Comparison of ENCODE assay signal across 23 cellular contexts in the genomic region with DNA sequence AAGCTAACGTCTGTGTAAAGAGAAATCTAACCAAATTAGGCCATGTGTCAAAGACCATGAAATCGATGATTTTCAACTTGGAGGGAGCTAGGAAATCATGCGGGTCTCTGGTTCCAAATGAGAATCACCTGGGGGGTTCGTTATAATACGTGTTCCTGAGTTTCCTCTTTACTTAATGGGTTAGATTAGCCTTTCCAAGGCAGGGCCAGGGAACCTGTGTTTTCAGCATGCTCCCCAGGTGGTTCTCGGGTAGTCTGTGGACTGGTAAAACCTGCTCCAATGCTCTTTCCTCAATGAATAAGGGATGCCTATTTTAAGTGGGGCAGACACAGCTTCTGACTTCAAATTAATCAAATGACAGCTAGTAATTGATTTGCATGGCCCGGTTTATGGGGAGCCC. TPM values are rescaled to one million over a fixed set of nuclear protein-coding genes. Genes with fewer than 3 reads are reported as not detected.
DNase-seq lines count a peak whose midpoint lies in the region; ATAC-seq, FAIRE-seq and TF ChIP-seq lines count a peak whose summit lies in the region.
"Had no signal": no experiment of that assay in that cellular context is flagged by ENCODE, and none has a peak within 500 bp of the region (broad histone marks: within the 10 kb centered on the region; RNA-seq: fewer than 3 reads in every experiment).

No MANE protein-coding gene starts in this region.

- WGBS in psoas muscle, 3 donors: 48 to 55% (median 54%) methylated on average over 7 of the region's 7 CpGs

- intact Hi-C loops in activated CD4-positive, alpha-beta T cell treated with anti-CD3 and anti-CD28 coated beads, Interleukin-2, amount 10 ng/mL, durations not matched to agents 24 days and 14 days (cut with micrococcal nuclease): loop anchor here (5.0 kb wide), 1 partner anchor 137 kb away; no protein-coding TSS in a partner anchor
- intact Hi-C loops in psoas muscle (cut with DNase I): no loop called here

- no peaks in the 10 kb centered on the region for H3K36me3 Mint-ChIP-seq in activated CD4-positive, alpha-beta T cell treated with anti-CD3 and anti-CD28 coated beads, Interleukin-2, amount 10 ng/mL, durations not matched to agents 24 days and 14 days (ENCODE audit: low read depth)
- H3K36me3 Mint-ChIP-seq: CD4-positive, CD25-positive, alpha-beta regulatory T cell had no signal

- peak overlapping the region; percentile 64 for H3K4me2 ChIP-seq in SU-DHL-6 (ENCODE audit: low read depth, low read length, poor library complexity, severe bottlenecking)

- peak overlapping the region; percentile 86 for H2AFZ ChIP-seq in SU-DHL-6 (ENCODE audit: low read depth, low read length, severe bottlenecking)

- peaks cover 9% of the 10 kb centered on the region for H3K4me1 Mint-ChIP-seq in activated CD4-positive, alpha-beta T cell treated with anti-CD3 and anti-CD28 coated beads, Interleukin-2, amount 10 ng/mL, durations not matched to agents 24 days and 14 days

- no peaks in the 10 kb centered on the region for H3F3A ChIP-seq in SU-DHL-6 (ENCODE audit: insufficient read depth)

- TF ChIP-seq CTCF in SU-DHL-6 (IDR thresholded peaks at IDR 0.05; ENCODE audit: insufficient read depth, low read length, poor library complexity, severe bottlenecking) (no peak), psoas muscle (IDR thresholded peaks at IDR 0.05) (no peak)

- ATAC-seq in psoas muscle: no peak
- no peak for ATAC-seq in HG03135 (IDR thresholded peaks at IDR 0.05; ENCODE audit: unreplicated experiment)
- ATAC-seq: PC-3 had no signal

- peak; percentile 50 for DNase-seq in activated CD4-positive, alpha-beta T cell treated with anti-CD3 and anti-CD28 coated beads, Interleukin-2, amount 10 ng/mL, durations not matched to agents 24 days and 14 days
- DNase-seq in activated CD4-positive, alpha-beta T cell treated with anti-CD3 and anti-CD28 coated beads for 1 hour: no peak
- DNase-seq in psoas muscle: no peak
- DNase-seq in NCI-H1105 treated with DMSO at 0.1 percent for 48 hours (lab: John Stamatoyannopoulos, UW): no peak
- DNase-seq in frontal cortex (ENCODE audit: low spot score in 2 of 2): no peak
- DNase-seq: AML-193; CD4-positive, CD25-positive, alpha-beta regulatory T cell; DMS153; GDM1; H7; KBM-7; NCI-H1417 treated with DMSO at 0.1 percent for 48 hours; NCI-H187 treated with DMSO at 0.1 percent for 48 hours; NCI-H226; NCI-H524; NCI-H82; PC-3; RPMI8226; SIG-M5 had no signal

- no peak overlapping the region for H3K27ac ChIP-seq in SU-DHL-6 (ENCODE audit: low read depth, low read length)
- no peak overlapping the region for H3K27ac ChIP-seq in psoas muscle
- H3K27ac ChIP-seq: 22Rv1 had no signal

- H3K9me2 ChIP-seq in SU-DHL-6 (replicated peaks; ENCODE audit: insufficient read depth, low read length): no peaks in the 10 kb centered on the region

- no peaks in the 10 kb centered on the region for H3K9me3 ChIP-seq in SU-DHL-6 (ENCODE audit: insufficient read depth, low read length)
- no peaks in the 10 kb centered on the region for H3K9me3 ChIP-seq in iPS-15b (ENCODE audit: control insufficient read depth, insufficient read depth, low read length)
- H3K9me3 ChIP-seq in psoas muscle: no peaks in the 10 kb centered on the region

- H3K4me1 ChIP-seq in iPS-15b (ENCODE audit: control insufficient read depth, insufficient read depth, low read length) (peaks cover 10% of the 10 kb centered on the region), psoas muscle (no peaks in the 10 kb centered on the region)

- H4K20me1 ChIP-seq in SU-DHL-6 (ENCODE audit: low read depth, low read length): no peaks in the 10 kb centered on the region

- no peaks in the 10 kb centered on the region for H3K27me3 ChIP-seq in SU-DHL-6 (ENCODE audit: low read length)
- no peaks in the 10 kb centered on the region for H3K27me3 ChIP-seq in iPS-15b (ENCODE audit: control insufficient read depth, insufficient read depth, low read length)
- H3K27me3 ChIP-seq in psoas muscle (ENCODE audit: insufficient read depth in 3 of 3, low read length in 2 of 3): peaks cover 0 to 22% (median 4%) of the 10 kb centered on the region in 3 donors

- H3K9ac ChIP-seq in SU-DHL-6 (ENCODE audit: low read length) (no peak overlapping the region), iPS-15b (ENCODE audit: low read depth, low read length) (no peak overlapping the region)

- H3K9me3 Mint-ChIP-seq in activated CD4-positive, alpha-beta T cell treated with anti-CD3 and anti-CD28 coated beads, Interleukin-2, amount 10 ng/mL, durations not matched to agents 24 days and 14 days: no peaks in the 10 kb centered on the region
- H3K9me3 Mint-ChIP-seq: CD4-positive, CD25-positive, alpha-beta regulatory T cell had no signal

- H3K27ac Mint-ChIP-seq in activated CD4-positive, alpha-beta T cell treated with anti-CD3 and anti-CD28 coated beads, Interleukin-2, amount 10 ng/mL, durations not matched to agents 24 days and 14 days: no peak overlapping the region

- H3K4me3 Mint-ChIP-seq in activated CD4-positive, alpha-beta T cell treated with anti-CD3 and anti-CD28 coated beads, Interleukin-2, amount 10 ng/mL, durations not matched to agents 24 days and 14 days: no peak overlapping the region

- FAIRE-seq in frontal cortex (lab: Jason Lieb, UNC): no peak

- H3K79me2 ChIP-seq in SU-DHL-6 (ENCODE audit: insufficient read depth, low read length): peaks cover 5% of the 10 kb centered on the region; the same call in 1 of the 2 replicates

- no peak overlapping the region for H3K4me3 ChIP-seq in SU-DHL-6 (ENCODE audit: insufficient read depth, low read length, poor library complexity, severe bottlenecking)
- peak overlapping the region; percentile 86 for H3K4me3 ChIP-seq in iPS-15b (ENCODE audit: low read depth, low read length)
- H3K4me3 ChIP-seq in psoas muscle: no peak overlapping the region

- peaks cover 29% of the 10 kb centered on the region for H3K27me3 Mint-ChIP-seq in activated CD4-positive, alpha-beta T cell treated with anti-CD3 and anti-CD28 coated beads, Interleukin-2, amount 10 ng/mL, durations not matched to agents 24 days and 14 days

- no peaks in the 10 kb centered on the region for H3K36me3 ChIP-seq in SU-DHL-6 (ENCODE audit: low read length)
- peaks cover 5% of the 10 kb centered on the region for H3K36me3 ChIP-seq in iPS-15b (ENCODE audit: control insufficient read depth, insufficient read depth, low read length)
- H3K36me3 ChIP-seq in psoas muscle (ENCODE audit: insufficient read depth in 1 of 2, low read depth in 1 of 2): no peaks in the 10 kb centered on the region

RNA-seq across cellular contexts. Expression of gene HLA-DOA, which starts 1.0 kb away (rescaled TPM):
- 0.21 and 0.38 TPM in 2 replicates for total RNA-seq in activated CD4-positive, alpha-beta T cell treated with anti-CD3 and anti-CD28 coated beads, Interleukin-2, amount 10 ng/mL, durations not matched to agents 24 days and 14 days
- total RNA-seq in psoas muscle (1 to 10 TPM in 2 of 4 donors, under 1 TPM in 2; 0.48 to 1.5 (median 0.85) TPM), frontal cortex (0.82 TPM)
- under 1 TPM; 0.36 to 0.77 (median 0.58) TPM for polyA plus RNA-seq in psoas muscle
- total RNA-seq: PC-3 had no signal

RNA-seq across cellular contexts. Expression of gene BRD2, which starts 42.0 kb away (rescaled TPM):
- total RNA-seq in activated CD4-positive, alpha-beta T cell treated with anti-CD3 and anti-CD28 coated beads, Interleukin-2, amount 10 ng/mL, durations not matched to agents 24 days and 14 days: 320 TPM in 2 replicates
- total RNA-seq in psoas muscle (100 to 1,000 TPM in 3 of 4 donors, 10 to 100 TPM in 1; 70.0 to 135 (median 115) TPM), frontal cortex (55.8 TPM)
- polyA plus RNA-seq in psoas muscle: 10 to 100 TPM; 62.2 to 93.0 (median 64.4) TPM

RNA-seq across cellular contexts. Expression of gene HLA-DMA, which starts 57.5 kb away (rescaled TPM):
- total RNA-seq in activated CD4-positive, alpha-beta T cell treated with anti-CD3 and anti-CD28 coated beads, Interleukin-2, amount 10 ng/mL, durations not matched to agents 24 days and 14 days: 8.1 and 8.7 TPM in 2 replicates
- total RNA-seq in psoas muscle (10 to 100 TPM in 2 of 4 donors, 1 to 10 TPM in 2; 3.2 to 12.0 (median 9.4) TPM), frontal cortex (0.82 TPM)
- 1 to 10 TPM; 6.3 to 7.4 (median 7.1) TPM for polyA plus RNA-seq in psoas muscle
